In the genomic region with DNA sequence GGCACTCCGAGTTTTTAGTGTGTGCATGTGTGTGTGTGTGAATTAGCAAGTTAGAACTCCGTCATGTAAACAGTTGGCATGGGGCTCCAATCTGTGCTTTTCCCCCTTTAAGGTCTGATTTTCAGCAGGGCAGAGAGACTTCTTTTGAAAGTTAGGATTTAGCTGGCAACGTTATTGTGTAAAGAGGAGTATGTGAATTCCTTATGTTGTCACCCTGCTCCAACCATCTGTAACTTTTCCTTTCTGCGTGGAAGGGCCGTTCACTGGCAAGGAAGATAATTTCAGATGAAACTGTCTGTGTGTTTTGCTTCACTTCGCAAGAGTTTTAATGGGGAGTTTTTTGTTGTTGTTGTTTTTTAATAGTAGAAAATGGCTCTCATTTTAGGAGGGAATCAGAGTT, we compare ENCODE assay signal across 12 cellular contexts. TPM values are rescaled to one million over a fixed set of nuclear protein-coding genes. Genes with fewer than 3 reads are reported as not detected.
A peak's percentile ranks its signal among the peaks of the same experiment; 100 is the strongest.
DNase-seq lines count a peak whose midpoint lies in the region; ATAC-seq, FAIRE-seq and TF ChIP-seq lines count a peak whose summit lies in the region.
"Had no signal": no experiment of that assay in that cellular context is flagged by ENCODE, and none has a peak within 500 bp of the region (broad histone marks: within the 10 kb centered on the region; RNA-seq: fewer than 3 reads in every experiment).

No MANE protein-coding gene starts in this region.

- H3K4me3 Mint-ChIP-seq in astrocyte (ENCODE audit: unreplicated experiment): peak overlapping the region; percentile 55

- H3K27ac Mint-ChIP-seq in astrocyte (ENCODE audit: unreplicated experiment): peak overlapping the region; percentile 43

- H3K4me2 ChIP-seq in astrocyte (ENCODE audit: low read length): peak overlapping the region; percentile 92

- DNase-seq in AG04450 (ENCODE audit: low read depth, low spot score) (no peak), astrocyte (ENCODE audit: low read depth) (no peak), right atrium auricular region (ENCODE audit: low spot score) (no peak), psoas muscle (no peak), DMS79 (lab: John Stamatoyannopoulos, UW) (no peak), iPS-NIHi11 (ENCODE audit: low spot score) (no peak), mesenteric fat pad (ENCODE audit: low spot score) (no peak)
- DNase-seq: Karpas-422, NCI-H510A had no signal

- WGBS in psoas muscle, 3 donors: 10 to 13% (median 11%) methylated on average over 6 of the region's 6 CpGs

- peaks cover 2% of the 10 kb centered on the region; the same call in 1 of the 2 replicates for H3K9me3 ChIP-seq in AG04450 (ENCODE audit: control insufficient read depth, insufficient read depth, low read length)
- no peaks in the 10 kb centered on the region for H3K9me3 ChIP-seq in astrocyte (ENCODE audit: insufficient read depth, low read depth, low read length)
- H3K9me3 ChIP-seq in right atrium auricular region: no peaks in the 10 kb centered on the region
- H3K9me3 ChIP-seq in psoas muscle: no peaks in the 10 kb centered on the region
- H3K9me3 ChIP-seq: body of pancreas had no signal

- no peaks in the 10 kb centered on the region for H3K79me2 ChIP-seq in astrocyte (ENCODE audit: insufficient read depth, low read length)

- H3K4me1 ChIP-seq in astrocyte (ENCODE audit: insufficient read depth, low read length) (peaks cover 4% of the 10 kb centered on the region), right atrium auricular region (peaks cover 0 to 21% of the 10 kb centered on the region in 2 donors), psoas muscle (peaks cover 37% of the 10 kb centered on the region)
- H3K4me1 ChIP-seq: body of pancreas had no signal

- peak overlapping the region; percentile 80 for H3K9ac ChIP-seq in astrocyte (ENCODE audit: low read length)

- CTCF ChIA-PET in AG04450 (lab: Charles Lee): no interaction called here

- no peaks in the 10 kb centered on the region for H3K9me3 Mint-ChIP-seq in astrocyte (ENCODE audit: unreplicated experiment)

- no peaks in the 10 kb centered on the region for H3K36me3 ChIP-seq in astrocyte (ENCODE audit: insufficient read depth, low read length)
- H3K36me3 ChIP-seq in right atrium auricular region: peaks cover 12% of the 10 kb centered on the region
- H3K36me3 ChIP-seq in psoas muscle (ENCODE audit: insufficient read depth in 1 of 2, low read depth in 1 of 2): no peaks in the 10 kb centered on the region

- peak in 1 of 4 donors; percentile 0 for ATAC-seq in psoas muscle
- no peak for ATAC-seq in GM19467 (IDR thresholded peaks at IDR 0.05; ENCODE audit: unreplicated experiment)

- peak overlapping the region; percentile 78 for H2AFZ ChIP-seq in astrocyte (ENCODE audit: low read depth, low read length)

- H3K4me1 Mint-ChIP-seq in astrocyte (ENCODE audit: low read depth, unreplicated experiment): peaks cover 16% of the 10 kb centered on the region

- FAIRE-seq in astrocyte (lab: Jason Lieb, UNC): no peak

- intact Hi-C loops in psoas muscle (cut with DNase I): loop anchor here (5.0 to 10.0 kb wide), 4 partner anchors 53 to 385 kb away; no protein-coding TSS in a partner anchor

- H3K27me3 Mint-ChIP-seq in astrocyte (ENCODE audit: low read depth, unreplicated experiment): peaks cover 2% of the 10 kb centered on the region

- peak overlapping the region; percentile 65 for H3K4me3 ChIP-seq in AG04450 (ENCODE audit: low read depth, low read length)
- peak overlapping the region; percentile 67 for H3K4me3 ChIP-seq in astrocyte (ENCODE audit: insufficient read depth, low read depth, low read length)
- H3K4me3 ChIP-seq in right atrium auricular region: peak overlapping the region; percentile 48 to 55
- H3K4me3 ChIP-seq in psoas muscle: peak overlapping the region; percentile 69
- H3K4me3 ChIP-seq: body of pancreas had no signal

- no peaks in the 10 kb centered on the region for H3K36me3 Mint-ChIP-seq in astrocyte (ENCODE audit: low read depth, unreplicated experiment)

- H3K27ac ChIP-seq in AG04450 (ENCODE audit: low read depth, low read length) (peak overlapping the region; percentile 71), astrocyte (ENCODE audit: low read depth, low read length) (peak overlapping the region; percentile 72), right atrium auricular region (peak overlapping the region; percentile 71 to 85), psoas muscle (peak overlapping the region; percentile 86)
- H3K27ac ChIP-seq: body of pancreas had no signal

- no peaks in the 10 kb centered on the region for H3K27me3 ChIP-seq in AG04450 (ENCODE audit: control insufficient read depth, insufficient read depth, low read length)
- no peaks in the 10 kb centered on the region for H3K27me3 ChIP-seq in astrocyte (ENCODE audit: insufficient read depth, low read length)
- no peaks in the 10 kb centered on the region for H3K27me3 ChIP-seq in right atrium auricular region
- no peaks in the 10 kb centered on the region for H3K27me3 ChIP-seq in psoas muscle (ENCODE audit: insufficient read depth in 3 of 3, low read length in 2 of 3)
- H3K27me3 ChIP-seq: body of pancreas had no signal

- TF ChIP-seq CTCF in AG04450 (IDR thresholded peaks at IDR 0.05; ENCODE audit: low read depth, low read length) (no peak), astrocyte (IDR thresholded peaks at IDR 0.05; ENCODE audit: insufficient read depth, low read depth, low read length) (no peak), right atrium auricular region (IDR thresholded peaks at IDR 0.05) (no peak), psoas muscle (IDR thresholded peaks at IDR 0.05) (no peak)

- H4K20me1 ChIP-seq in astrocyte (ENCODE audit: insufficient read depth, low read length): no peaks in the 10 kb centered on the region

- POLR2A ChIA-PET in AG04450 (lab: Yijun Ruan, JAX): interaction anchor here (0.6 kb wide), 2 partner anchors 148 to 443 kb away, joined by 3 to 8 read pairs; no protein-coding TSS in a partner anchor

RNA-seq across cellular contexts. Expression of a gene that starts 0.3 kb away (rescaled TPM):
- polyA plus RNA-seq in AG04450 (2011; rRNA removed) (19.7 and 25.2 TPM in 2 replicates), psoas muscle (10 to 100 TPM; 13.2 to 33.2 (median 24.7) TPM)
- 25.5 and 29.3 TPM in 2 replicates for polyA minus RNA-seq in AG04450 (2011; rRNA and poly(A)+ RNA removed)
- total RNA-seq in astrocyte (2.9 and 5.6 TPM in 2 replicates), right atrium auricular region (10 to 100 TPM; 56.2 to 85.1 TPM), psoas muscle (10 to 100 TPM; 28.4 to 51.5 (median 38.9) TPM), mesenteric fat pad (3.9 TPM)
- total RNA-seq: T-helper 1 cell treated with Interleukin-12 subunit alpha and Interleukin-12 subunit beta and Interleukin-4 antibody, amounts not matched to agents 30 ng/mL and 1 ng/mL, for 36 hours had no signal
